In genomic region chr11:132125855-132126841, GRCh38 we compare ENCODE assay signal across 8 cellular contexts.
DNase-seq lines count a peak whose midpoint lies in the region; ATAC-seq and TF ChIP-seq lines count a peak whose summit lies in the region.

No MANE protein-coding gene starts in this region.

- ATAC-seq in GM19035 (IDR thresholded peaks at IDR 0.05; ENCODE audit: unreplicated experiment) (peak; percentile 46), HG03280 (IDR thresholded peaks at IDR 0.05; ENCODE audit: unreplicated experiment) (no peak)

- peak; percentile 44 for DNase-seq in NCI-H1694 (lab: John Stamatoyannopoulos, UW)
- peak in 5 of 10 donors; percentile 45 to 78 (median 49) for DNase-seq in dorsolateral prefrontal cortex
- DNase-seq in stimulated activated naive CD4-positive, alpha-beta T cell treated with Interleukin-2 at 50 U/mL for 16 hours (lab: John Stamatoyannopoulos, UW), result no peak
- no peak for DNase-seq in activated T-cell treated with anti-CD3 and anti-CD28 coated beads for 4 hours
- no peak for DNase-seq in epidermal melanocyte (ENCODE audit: insufficient read length, low spot score)

- intact Hi-C loops in dorsolateral prefrontal cortex (cut with DNase I), result loop anchor here (2.0 to 5.0 kb wide), 6 partner anchors 213 to 434 kb away; no protein-coding TSS in a partner anchor

- H3K4me1 ChIP-seq in mesodermal cell (ENCODE audit: control insufficient read depth, insufficient read depth, low read length, poor library complexity, severe bottlenecking), result peaks cover 12% of the 10 kb centered on the region

- 46 to 47% methylated on average over 17 to 19 of the region's 21 CpGs for WGBS in mesodermal cell (ENCODE audit: insufficient coverage in 2 of 2), 2 experiments

- TF ChIP-seq CTCF in dorsolateral prefrontal cortex (IDR thresholded peaks at IDR 0.05 in 54 of 56, conservative IDR thresholded peaks at IDR 0.05 in 2 of 56; ENCODE audit: low read depth in 1 of 56, partially characterized antibody in 56 of 56), result no peak

- no peaks in the 10 kb centered on the region for H3K36me3 ChIP-seq in mesodermal cell (ENCODE audit: control insufficient read depth, insufficient read depth, low read length)

- no peaks in the 10 kb centered on the region for H3K27me3 ChIP-seq in dorsolateral prefrontal cortex

- H3K4me3 ChIP-seq in dorsolateral prefrontal cortex (peak overlapping the region; percentile 3 to 69 (median 49)), mesodermal cell (ENCODE audit: extremely low read depth, insufficient read depth, low read length, poor library complexity, severe bottlenecking) (peak overlapping the region; percentile 9)

- no peaks in the 10 kb centered on the region for H3K9me3 ChIP-seq in mesodermal cell (ENCODE audit: control insufficient read depth, low read length)

- H3K27ac ChIP-seq in dorsolateral prefrontal cortex, result peak overlapping the region in 55 of 59 donors; percentile 3 to 91 (median 76)
- H3K27ac ChIP-seq in mesodermal cell (ENCODE audit: low read depth, low read length, severe bottlenecking), result peak overlapping the region; percentile 6
